In the genomic region with DNA sequence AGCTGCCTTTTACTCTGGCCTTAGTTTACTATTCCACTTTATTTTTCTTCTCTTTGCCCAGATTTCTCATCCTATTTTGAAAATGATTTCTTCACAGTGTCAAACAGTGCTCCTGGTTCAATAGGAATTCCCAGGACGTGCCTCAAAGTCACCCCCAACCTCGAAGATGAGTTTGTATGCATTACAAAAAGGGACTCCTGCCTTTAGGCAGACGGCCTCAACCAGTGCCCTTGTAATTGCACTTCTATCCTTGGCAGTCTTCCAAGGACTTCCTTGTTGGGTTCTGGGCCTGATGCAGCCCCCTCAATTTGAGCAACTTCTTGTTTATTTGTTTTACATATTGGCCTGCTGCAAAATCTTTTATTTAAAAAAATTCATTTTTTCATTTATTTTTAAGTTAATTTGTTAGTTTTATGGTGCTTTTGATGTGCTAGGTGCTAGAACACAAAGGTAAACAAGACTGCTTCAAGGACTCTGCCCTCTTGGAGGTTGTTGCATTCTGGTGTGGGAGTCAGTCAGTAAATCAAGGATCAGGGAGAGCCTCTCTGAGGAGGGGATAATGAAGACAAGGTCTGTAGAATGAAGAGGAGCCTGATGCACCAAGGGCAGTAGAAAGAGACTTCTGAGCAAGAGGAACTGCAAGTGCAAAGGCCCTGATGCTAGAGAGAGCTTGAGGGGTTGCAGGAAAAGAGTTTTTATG, we compare ENCODE assay signal across 19 cellular contexts.
DNase-seq lines count a peak whose midpoint lies in the region; ATAC-seq, FAIRE-seq and TF ChIP-seq lines count a peak whose summit lies in the region.
"Had no signal": no experiment of that assay in that cellular context is flagged by ENCODE, and none has a peak within 500 bp of the region (broad histone marks: within the 10 kb centered on the region; RNA-seq: fewer than 3 reads in every experiment).

No MANE protein-coding gene starts in this region.

- POLR2A ChIA-PET in A549 (lab: Yijun Ruan, JAX): no interaction called here

- no peaks in the 10 kb centered on the region for H3K36me3 Mint-ChIP-seq in endodermal cell (ENCODE audit: low read depth)
- H3K36me3 Mint-ChIP-seq: CD8-positive, alpha-beta T cell had no signal

- H3K4me1 ChIP-seq in A549 (peaks cover 51% of the 10 kb centered on the region), endodermal cell (ENCODE audit: control insufficient read depth, insufficient read depth, low read length) (peaks cover 4% of the 10 kb centered on the region), testis (peaks cover 11% of the 10 kb centered on the region), heart left ventricle (peaks cover 0 to 24% (median 17%) of the 10 kb centered on the region in 12 donors)
- H3K4me1 ChIP-seq: left lung, sigmoid colon had no signal

- no peak for ATAC-seq in A549
- no peak for ATAC-seq in HG03432 (IDR thresholded peaks at IDR 0.05; ENCODE audit: unreplicated experiment)
- ATAC-seq in heart left ventricle: no peak
- ATAC-seq: body of pancreas; CD8-positive, alpha-beta T cell; left lung had no signal

- no peaks in the 10 kb centered on the region for H3K36me3 ChIP-seq in endodermal cell (ENCODE audit: control insufficient read depth, insufficient read depth, low read length)
- H3K36me3 ChIP-seq in testis (ENCODE audit: low read depth, missing control alignments): no peaks in the 10 kb centered on the region
- H3K36me3 ChIP-seq in heart left ventricle: peaks cover 0 to under 1% (median 0%) of the 10 kb centered on the region in 9 donors
- H3K36me3 ChIP-seq: left lung, sigmoid colon had no signal

- no peak for TF ChIP-seq EP300 in A549 (IDR thresholded peaks at IDR 0.05)

- no peak for TF ChIP-seq CTCF in A549 (IDR thresholded peaks at IDR 0.05)
- TF ChIP-seq CTCF in endodermal cell (conservative IDR thresholded peaks at IDR 0.05): no peak
- TF ChIP-seq CTCF in testis (IDR thresholded peaks at IDR 0.05): no peak
- TF ChIP-seq CTCF in heart left ventricle (IDR thresholded peaks at IDR 0.05): no peak

- H3K4me2 ChIP-seq in A549: peak overlapping the region; percentile 56

- peaks cover 8% of the 10 kb centered on the region for H3K4me1 Mint-ChIP-seq in endodermal cell

- H3K27ac Mint-ChIP-seq in endodermal cell: no peak overlapping the region
- H3K27ac Mint-ChIP-seq: CD8-positive, alpha-beta T cell; nephron progenitor cell had no signal

- 49% methylated on average over 3 of the region's 3 CpGs for WGBS in A549 (ENCODE audit: missing lambda C conversion rate)
- whole genome bisulfite sequencing in endodermal cell (ENCODE audit: insufficient coverage in 1 of 2, insufficient read length in 1 of 2), 2 experiments: 68 to 74% methylated on average over 3 of the region's 3 CpGs
- 48 to 63% methylated on average over 3 of the region's 3 CpGs for WGBS in testis, 2 donors
- WGBS in heart left ventricle, 4 donors: 33 to 48% (median 45%) methylated on average over 3 of the region's 3 CpGs

- DNase-seq in A549 (ENCODE audit: low read depth in 1 of 2, low spot score in 1 of 2) (no peak), DMS53 treated with DMSO at 0.1 percent for 48 hours (lab: John Stamatoyannopoulos, UW; ENCODE audit: unreplicated experiment) (peak; percentile 7), NCI-H2171 (lab: John Stamatoyannopoulos, UW) (peak; percentile 33), endodermal cell (no peak), testis (no peak), heart left ventricle (no peak)
- DNase-seq: activated CD8-positive, alpha-beta memory T cell treated with anti-CD3 and anti-CD28 coated beads, Interleukin-2, amount 50 U/mL, for 4 hours; body of pancreas; CD8-positive, alpha-beta T cell; H7; KG1; left lung; midbrain; MV-4-11; nephron progenitor cell; posterior cingulate gyrus; sigmoid colon; T-helper 1 cell had no signal

- no peaks in the 10 kb centered on the region for H3K9me3 ChIP-seq in A549
- H3K9me3 ChIP-seq in endodermal cell (ENCODE audit: control insufficient read depth, low read length): no peaks in the 10 kb centered on the region
- H3K9me3 ChIP-seq in testis: no peaks in the 10 kb centered on the region
- H3K9me3 ChIP-seq in heart left ventricle: no peaks in the 10 kb centered on the region
- H3K9me3 ChIP-seq: body of pancreas, left lung, sigmoid colon had no signal

- TF ChIP-seq RAD21 in A549 (conservative IDR thresholded peaks at IDR 0.05 in 1 of 2, IDR thresholded peaks at IDR 0.05 in 1 of 2): no peak

- H3K27ac ChIP-seq in A549: peak overlapping the region; percentile 37 to 55; a peak in 4 of 6 replicates
- H3K27ac ChIP-seq in endodermal cell (ENCODE audit: low read depth, low read length): peak overlapping the region; percentile 74
- H3K27ac ChIP-seq in testis: no peak overlapping the region
- H3K27ac ChIP-seq in heart left ventricle: no peak overlapping the region
- H3K27ac ChIP-seq: left lung, sigmoid colon had no signal

- TF ChIP-seq POLR2A in A549 (IDR thresholded peaks at IDR 0.05; ENCODE audit: low read length) (no peak), testis (IDR thresholded peaks at IDR 0.05) (no peak), heart left ventricle (IDR thresholded peaks at IDR 0.05) (no peak)

- intact Hi-C loops in testis (cut with DNase I; ENCODE audit: low total_unique reads): no loop called here
- intact Hi-C loops in heart left ventricle (cut with DNase I): loop anchor here in 1 of 10 donors (10.0 kb wide), 1 partner anchor 48 kb away; no protein-coding TSS in a partner anchor

- H3K27me3 Mint-ChIP-seq in endodermal cell (ENCODE audit: insufficient read depth): no peaks in the 10 kb centered on the region

- no peak overlapping the region for H3K9ac ChIP-seq in endodermal cell (ENCODE audit: extremely low read depth, low read length, poor library complexity, severe bottlenecking)

- FAIRE-seq in A549 (lab: Jason Lieb, UNC): no peak

- H3K4me3 ChIP-seq in A549 (no peak overlapping the region), endodermal cell (ENCODE audit: low read length) (no peak overlapping the region), testis (no peak overlapping the region), heart left ventricle (no peak overlapping the region)
- H3K4me3 ChIP-seq: body of pancreas, left lung, sigmoid colon had no signal

- H3K9me3 Mint-ChIP-seq in endodermal cell: no peaks in the 10 kb centered on the region
- H3K9me3 Mint-ChIP-seq: CD8-positive, alpha-beta T cell; nephron progenitor cell had no signal

- H3K4me3 Mint-ChIP-seq in endodermal cell: no peak overlapping the region
- H3K4me3 Mint-ChIP-seq: CD8-positive, alpha-beta T cell; nephron progenitor cell had no signal

- CTCF ChIA-PET in A549 (lab: Yijun Ruan, JAX): interaction anchor here (1.3 to 3.1 kb wide), 2 partner anchors 9 to 27 kb away, joined by 5 to 10 read pairs; no protein-coding TSS in a partner anchor

- no peaks in the 10 kb centered on the region for H3K27me3 ChIP-seq in endodermal cell (ENCODE audit: control insufficient read depth, insufficient read depth, low read length, poor library complexity, severe bottlenecking)
- H3K27me3 ChIP-seq in testis: no peaks in the 10 kb centered on the region
- H3K27me3 ChIP-seq in heart left ventricle: no peaks in the 10 kb centered on the region
- H3K27me3 ChIP-seq: body of pancreas, left lung, sigmoid colon had no signal

TF ChIP-seq in A549, 52 proteins besides CTCF, POLR2A, EP300 and RAD21:
- TF ChIP-seq, protein P1, sequence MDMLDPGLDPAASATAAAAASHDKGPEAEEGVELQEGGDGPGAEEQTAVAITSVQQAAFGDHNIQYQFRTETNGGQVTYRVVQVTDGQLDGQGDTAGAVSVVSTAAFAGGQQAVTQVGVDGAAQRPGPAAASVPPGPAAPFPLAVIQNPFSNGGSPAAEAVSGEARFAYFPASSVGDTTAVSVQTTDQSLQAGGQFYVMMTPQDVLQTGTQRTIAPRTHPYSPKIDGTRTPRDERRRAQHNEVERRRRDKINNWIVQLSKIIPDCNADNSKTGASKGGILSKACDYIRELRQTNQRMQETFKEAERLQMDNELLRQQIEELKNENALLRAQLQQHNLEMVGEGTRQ (IDR thresholded peaks at IDR 0.05): no peak
- TF ChIP-seq, protein P2, sequence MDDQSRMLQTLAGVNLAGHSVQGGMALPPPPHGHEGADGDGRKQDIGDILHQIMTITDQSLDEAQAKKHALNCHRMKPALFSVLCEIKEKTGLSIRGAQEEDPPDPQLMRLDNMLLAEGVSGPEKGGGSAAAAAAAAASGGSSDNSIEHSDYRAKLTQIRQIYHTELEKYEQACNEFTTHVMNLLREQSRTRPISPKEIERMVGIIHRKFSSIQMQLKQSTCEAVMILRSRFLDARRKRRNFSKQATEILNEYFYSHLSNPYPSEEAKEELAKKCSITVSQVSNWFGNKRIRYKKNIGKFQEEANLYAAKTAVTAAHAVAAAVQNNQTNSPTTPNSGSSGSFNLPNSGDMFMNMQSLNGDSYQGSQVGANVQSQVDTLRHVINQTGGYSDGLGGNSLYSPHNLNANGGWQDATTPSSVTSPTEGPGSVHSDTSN (IDR thresholded peaks at IDR 0.05): no peak
- TF ChIP-seq ZC3H11A (IDR thresholded peaks at IDR 0.05) (no peak), CBX8 (IDR thresholded peaks at IDR 0.05) (no peak), RCOR1 (IDR thresholded peaks at IDR 0.05; ENCODE audit: low read depth, low read length) (no peak), NFE2L2 (conservative IDR thresholded peaks at IDR 0.05; ENCODE audit: low read length) (no peak), JUN (IDR thresholded peaks at IDR 0.05) (no peak), TP53 (CRISPR knock-in tag; IDR thresholded peaks at IDR 0.05) (no peak), CEBPB (IDR thresholded peaks at IDR 0.05) (no peak), FOSL2 (IDR thresholded peaks at IDR 0.05) (no peak), FOSL2 (CRISPR knock-in tag; IDR thresholded peaks at IDR 0.05) (no peak), GATA3 (IDR thresholded peaks at IDR 0.05; ENCODE audit: borderline replicate concordance) (no peak), MAFK (IDR thresholded peaks at IDR 0.05; ENCODE audit: partially characterized antibody) (no peak), KDM5A (IDR thresholded peaks at IDR 0.05) (no peak), JUNB (IDR thresholded peaks at IDR 0.05) (no peak), ZSCAN20 (CRISPR knock-in tag; IDR thresholded peaks at IDR 0.05) (no peak), NPAS2 (CRISPR knock-in tag; IDR thresholded peaks at IDR 0.05; ENCODE audit: borderline replicate concordance) (no peak), FOSB (CRISPR knock-in tag; IDR thresholded peaks at IDR 0.05) (no peak)

Comparison
In these comparisons a context has a peak if more than half of its experiments do, and no peak if none do; other contexts are left out.
1. DNase-seq: peak in DMS53 treated with DMSO at 0.1 percent for 48 hours (single experiment) and NCI-H2171 (single experiment); none in A549 (0 of 2), endodermal cell (single experiment), testis (single experiment) and heart left ventricle (0 of 5).
2. H3K27ac ChIP-seq: peak in A549 (2 of 2) and endodermal cell (single experiment); none in testis (0 of 2) and heart left ventricle (0 of 12).